Comparison of ENCODE assay signal across 8 cellular contexts in genomic region chr18:67516432-67517223, GRCh38. TPM values are rescaled to one million over a fixed set of nuclear protein-coding genes. Genes with fewer than 3 reads are reported as not detected.
DNase-seq lines count a peak whose midpoint lies in the region; ATAC-seq, FAIRE-seq and TF ChIP-seq lines count a peak whose summit lies in the region.

Gene DSEL, minus strand, starts transcription at chr18:67516720. Its CDS starts 2,112 bp downstream, at chr18:67514608.

- peak within 1 kb of the TSS; percentile 86 for H3K9ac ChIP-seq in keratinocyte (ENCODE audit: control insufficient read depth, extremely low read depth, insufficient read depth, low read length)

- peaks cover 6% of the 10 kb centered on the region for H3K4me1 ChIP-seq in keratinocyte (ENCODE audit: control insufficient read depth, extremely low read depth, insufficient read depth, low read length)

- H3K9me3 ChIP-seq in keratinocyte (ENCODE audit: control insufficient read depth, low read depth, low read length) = no peaks in the 10 kb centered on the region

- no peak for FAIRE-seq in keratinocyte (lab: Jason Lieb, UNC)

- H3K4me2 ChIP-seq in keratinocyte (ENCODE audit: control insufficient read depth, extremely low read depth, insufficient read depth, low read depth, low read length) = peak within 1 kb of the TSS; percentile 88

- H3K27me3 ChIP-seq in keratinocyte (ENCODE audit: control insufficient read depth, extremely low read depth, insufficient read depth, low read length) = no peaks in the 10 kb centered on the region

- peaks cover 0 to 2% of the 10 kb centered on the region in 2 experiments for H3K36me3 ChIP-seq in keratinocyte (ENCODE audit: control insufficient read depth in 2 of 2, extremely low read depth in 1 of 2, insufficient read depth in 2 of 2, low read length in 2 of 2)

- H2AFZ ChIP-seq in keratinocyte (ENCODE audit: control insufficient read depth, low read length) = peak within 1 kb of the TSS; percentile 98

- peak within 1 kb of the TSS; percentile 78 to 92 (median 91) for H3K4me3 ChIP-seq in keratinocyte (ENCODE audit: control insufficient read depth in 2 of 3, extremely low read depth in 1 of 3, insufficient read depth in 2 of 3, low read depth in 1 of 3, low read length in 3 of 3)

- dilution Hi-C loops in keratinocyte (cut with MboI; ENCODE audit: extremely low pct_ligation_motif_present, low sequenced_read_pairs) = no loop called here

- no peaks in the 10 kb centered on the region for H4K20me1 ChIP-seq in keratinocyte (ENCODE audit: control insufficient read depth, extremely low read depth, insufficient read depth, low read length)

- H3K27ac ChIP-seq in keratinocyte (ENCODE audit: control insufficient read depth, insufficient read depth, low read length) = peak within 1 kb of the TSS; percentile 71

- no peak for TF ChIP-seq CTCF in keratinocyte (optimal IDR thresholded peaks at IDR 0.05 in 1 of 3, IDR thresholded peaks at IDR 0.05 in 1 of 3, conservative IDR thresholded peaks at IDR 0.05 in 1 of 3; ENCODE audit: extremely low read depth in 1 of 3, insufficient read depth in 2 of 3, low read length in 3 of 3)

- no peaks in the 10 kb centered on the region for H3K79me2 ChIP-seq in keratinocyte (ENCODE audit: control insufficient read depth, insufficient read depth, low read length)

- ATAC-seq in GM18858 (IDR thresholded peaks at IDR 0.05; ENCODE audit: unreplicated experiment) = peak; percentile 87
- peak; percentile 99 for ATAC-seq in HG03097 (IDR thresholded peaks at IDR 0.05; ENCODE audit: low FRiP score, unreplicated experiment)

- DNase-seq in A172 (ENCODE audit: low spot score) (peak; percentile 70), NCI-H2171 treated with DMSO at 0.1 percent for 48 hours (lab: John Stamatoyannopoulos, UW) (peak; percentile 90), cerebellar nuclear complex (lab: John Stamatoyannopoulos, UW) (peak; percentile 91 to 96), keratinocyte (ENCODE audit: low read depth, low spot score) (no peak)
- DNase-seq in activated CD4-positive, alpha-beta T cell treated with anti-CD3 and anti-CD28 coated beads for 1 hour = peak; percentile 96
- DNase-seq in stimulated activated CD4-positive, alpha-beta T cell treated with anti-CD3 and anti-CD28 coated beads, Interleukin-12 subunit alpha, Interleukin-12 subunit beta, amount 100 ng/mL, for 24 hours (ENCODE audit: low read depth in 2 of 2) = peak; percentile 96 to 98

- no peaks in the 10 kb centered on the region for H3K9me1 ChIP-seq in keratinocyte (ENCODE audit: control insufficient read depth, extremely low read depth, insufficient read depth, low read length)

RNA-seq across cellular contexts. Expression of gene DSEL, which starts in this region (rescaled TPM):
- total RNA-seq in A172 (2014; rRNA removed; shearing (Covaris generic)) = 5.9 and 6.8 TPM in 2 replicates
- polyA plus RNA-seq in keratinocyte = 2.7 to 3.4 TPM (median 2.9 TPM) in 3 replicates
- polyA plus RNA-seq in keratinocyte (2011; ENCODE audit: low read depth) = 1.1 TPM
- polyA plus RNA-seq in keratinocyte (2011; cell fraction: cytosol; rRNA removed) = 0.92 and 1.8 TPM in 2 replicates
- 4.4 and 5.5 TPM in 2 replicates for polyA plus RNA-seq in keratinocyte (2011; cell fraction: nucleus; rRNA removed)
- polyA plus RNA-seq in keratinocyte (2012; ENCODE audit: low replicate concordance) = 1.5 and 2.4 TPM in 2 replicates
- 1.7 to 9.8 TPM (median 6.9 TPM) in 3 replicates for polyA minus RNA-seq in keratinocyte
- 2.9 TPM for polyA minus RNA-seq in keratinocyte (2011; cell fraction: cytosol; rRNA and poly(A)+ RNA removed)
- polyA minus RNA-seq in keratinocyte (2011; cell fraction: nucleus; rRNA and poly(A)+ RNA removed) = 12.8 and 24.0 TPM in 2 replicates
